ENCODE assay signal across 1 cellular context in the genomic region with DNA sequence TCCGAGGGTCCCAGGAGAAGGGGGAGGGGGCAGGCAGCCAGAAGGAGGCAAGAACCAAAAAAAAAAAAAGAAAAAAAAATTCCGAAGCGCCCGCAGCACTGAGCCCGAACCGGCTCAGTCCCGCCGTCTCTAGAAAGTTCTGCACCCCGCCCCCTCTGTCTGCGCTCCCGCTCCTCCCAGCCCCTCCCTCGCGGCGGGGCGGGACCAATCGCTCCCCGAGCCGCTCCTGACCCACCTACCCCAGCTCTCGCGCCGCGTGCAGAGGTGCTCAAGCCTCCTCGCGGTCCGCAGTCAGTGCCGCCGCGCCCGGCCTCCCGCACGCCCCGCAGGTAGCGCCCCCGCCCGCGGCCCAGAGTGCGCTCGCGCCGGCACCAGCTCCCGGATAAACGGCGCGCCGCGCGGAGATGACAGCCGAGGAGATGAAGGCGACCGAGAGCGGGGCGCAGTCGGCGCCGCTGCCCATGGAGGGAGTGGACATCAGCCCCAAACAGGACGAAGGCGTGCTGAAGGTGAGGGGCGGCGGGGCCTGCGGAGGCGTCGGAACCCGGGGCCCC.
TF ChIP-seq lines count a peak whose summit lies in the region.

A gene with protein sequence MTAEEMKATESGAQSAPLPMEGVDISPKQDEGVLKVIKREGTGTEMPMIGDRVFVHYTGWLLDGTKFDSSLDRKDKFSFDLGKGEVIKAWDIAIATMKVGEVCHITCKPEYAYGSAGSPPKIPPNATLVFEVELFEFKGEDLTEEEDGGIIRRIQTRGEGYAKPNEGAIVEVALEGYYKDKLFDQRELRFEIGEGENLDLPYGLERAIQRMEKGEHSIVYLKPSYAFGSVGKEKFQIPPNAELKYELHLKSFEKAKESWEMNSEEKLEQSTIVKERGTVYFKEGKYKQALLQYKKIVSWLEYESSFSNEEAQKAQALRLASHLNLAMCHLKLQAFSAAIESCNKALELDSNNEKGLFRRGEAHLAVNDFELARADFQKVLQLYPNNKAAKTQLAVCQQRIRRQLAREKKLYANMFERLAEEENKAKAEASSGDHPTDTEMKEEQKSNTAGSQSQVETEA (plus strand): TSS at position 235 of the 554 bp plus-strand sequence. CDS start 170 bp downstream, at position 405.

TF ChIP-seq in HepG2, 621 proteins besides CTCF, POLR2A, EP300 and RAD21 (continued from another document and continues in another):
- TF ChIP-seq, protein P1, sequence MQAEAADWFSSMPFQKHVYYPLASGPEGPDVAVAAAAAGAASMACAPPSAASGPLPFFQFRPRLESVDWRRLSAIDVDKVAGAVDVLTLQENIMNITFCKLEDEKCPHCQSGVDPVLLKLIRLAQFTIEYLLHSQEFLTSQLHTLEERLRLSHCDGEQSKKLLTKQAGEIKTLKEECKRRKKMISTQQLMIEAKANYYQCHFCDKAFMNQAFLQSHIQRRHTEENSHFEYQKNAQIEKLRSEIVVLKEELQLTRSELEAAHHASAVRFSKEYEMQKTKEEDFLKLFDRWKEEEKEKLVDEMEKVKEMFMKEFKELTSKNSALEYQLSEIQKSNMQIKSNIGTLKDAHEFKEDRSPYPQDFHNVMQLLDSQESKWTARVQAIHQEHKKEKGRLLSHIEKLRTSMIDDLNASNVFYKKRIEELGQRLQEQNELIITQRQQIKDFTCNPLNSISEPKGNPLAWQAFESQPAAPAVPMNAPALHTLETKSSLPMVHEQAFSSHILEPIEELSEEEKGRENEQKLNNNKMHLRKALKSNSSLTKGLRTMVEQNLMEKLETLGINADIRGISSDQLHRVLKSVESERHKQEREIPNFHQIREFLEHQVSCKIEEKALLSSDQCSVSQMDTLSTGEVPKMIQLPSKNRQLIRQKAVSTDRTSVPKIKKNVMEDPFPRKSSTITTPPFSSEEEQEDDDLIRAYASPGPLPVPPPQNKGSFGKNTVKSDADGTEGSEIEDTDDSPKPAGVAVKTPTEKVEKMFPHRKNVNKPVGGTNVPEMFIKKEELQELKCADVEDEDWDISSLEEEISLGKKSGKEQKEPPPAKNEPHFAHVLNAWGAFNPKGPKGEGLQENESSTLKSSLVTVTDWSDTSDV (CRISPR knock-in tag; IDR thresholded peaks at IDR 0.05), result no peak
- TF ChIP-seq ZFX (CRISPR knock-in tag; IDR thresholded peaks at IDR 0.05; ENCODE audit: low read depth), result peak; percentile 58
- TF ChIP-seq HNRNPLL (IDR thresholded peaks at IDR 0.05; ENCODE audit: low read depth, low read length, poor library complexity, severe bottlenecking), result peak; percentile 76
- no peak for TF ChIP-seq ZNF354B (CRISPR knock-in tag; IDR thresholded peaks at IDR 0.05)
- TF ChIP-seq, protein P2, sequence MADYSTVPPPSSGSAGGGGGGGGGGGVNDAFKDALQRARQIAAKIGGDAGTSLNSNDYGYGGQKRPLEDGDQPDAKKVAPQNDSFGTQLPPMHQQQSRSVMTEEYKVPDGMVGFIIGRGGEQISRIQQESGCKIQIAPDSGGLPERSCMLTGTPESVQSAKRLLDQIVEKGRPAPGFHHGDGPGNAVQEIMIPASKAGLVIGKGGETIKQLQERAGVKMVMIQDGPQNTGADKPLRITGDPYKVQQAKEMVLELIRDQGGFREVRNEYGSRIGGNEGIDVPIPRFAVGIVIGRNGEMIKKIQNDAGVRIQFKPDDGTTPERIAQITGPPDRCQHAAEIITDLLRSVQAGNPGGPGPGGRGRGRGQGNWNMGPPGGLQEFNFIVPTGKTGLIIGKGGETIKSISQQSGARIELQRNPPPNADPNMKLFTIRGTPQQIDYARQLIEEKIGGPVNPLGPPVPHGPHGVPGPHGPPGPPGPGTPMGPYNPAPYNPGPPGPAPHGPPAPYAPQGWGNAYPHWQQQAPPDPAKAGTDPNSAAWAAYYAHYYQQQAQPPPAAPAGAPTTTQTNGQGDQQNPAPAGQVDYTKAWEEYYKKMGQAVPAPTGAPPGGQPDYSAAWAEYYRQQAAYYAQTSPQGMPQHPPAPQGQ (CRISPR knock-in tag; IDR thresholded peaks at IDR 0.05; ENCODE audit: borderline replicate concordance), result no peak
- TF ChIP-seq SYNCRIP (IDR thresholded peaks at IDR 0.05; ENCODE audit: insufficient read depth, low read depth, low read length), result no peak
- TF ChIP-seq ZNF547 (CRISPR knock-in tag; IDR thresholded peaks at IDR 0.05), result peak; percentile 77; the same call in 1 of the 2 replicates
- peak; percentile 59; the same call in 1 of the 2 replicates for TF ChIP-seq ZNF558 (CRISPR knock-in tag; IDR thresholded peaks at IDR 0.05; ENCODE audit: borderline replicate concordance)
- no peak for TF ChIP-seq NR2F6 (IDR thresholded peaks at IDR 0.05)
- TF ChIP-seq NR2F6 (CRISPR knock-in tag; IDR thresholded peaks at IDR 0.05), result 0 out of 2 replicates have a peak, but pooled peaks have one; percentile 26
- no peak for TF ChIP-seq AGO2 (optimal IDR thresholded peaks at IDR 0.05; ENCODE audit: low read depth, low read length)
- TF ChIP-seq TAF1 (CRISPR knock-in tag; IDR thresholded peaks at IDR 0.05), result peak; percentile 50; the same call in 1 of the 2 replicates
- no peak for TF ChIP-seq ZNF782 (CRISPR knock-in tag; IDR thresholded peaks at IDR 0.05; ENCODE audit: borderline replicate concordance)
- TF ChIP-seq NR3C1 (CRISPR knock-in tag; IDR thresholded peaks at IDR 0.05), result no peak
- peak; percentile 36 for TF ChIP-seq CBX1 (IDR thresholded peaks at IDR 0.05; ENCODE audit: low read depth)
- TF ChIP-seq RFXANK (CRISPR knock-in tag; IDR thresholded peaks at IDR 0.05), result 0 out of 2 replicates have a peak, but pooled peaks have one; percentile 37
- TF ChIP-seq, protein P3, sequence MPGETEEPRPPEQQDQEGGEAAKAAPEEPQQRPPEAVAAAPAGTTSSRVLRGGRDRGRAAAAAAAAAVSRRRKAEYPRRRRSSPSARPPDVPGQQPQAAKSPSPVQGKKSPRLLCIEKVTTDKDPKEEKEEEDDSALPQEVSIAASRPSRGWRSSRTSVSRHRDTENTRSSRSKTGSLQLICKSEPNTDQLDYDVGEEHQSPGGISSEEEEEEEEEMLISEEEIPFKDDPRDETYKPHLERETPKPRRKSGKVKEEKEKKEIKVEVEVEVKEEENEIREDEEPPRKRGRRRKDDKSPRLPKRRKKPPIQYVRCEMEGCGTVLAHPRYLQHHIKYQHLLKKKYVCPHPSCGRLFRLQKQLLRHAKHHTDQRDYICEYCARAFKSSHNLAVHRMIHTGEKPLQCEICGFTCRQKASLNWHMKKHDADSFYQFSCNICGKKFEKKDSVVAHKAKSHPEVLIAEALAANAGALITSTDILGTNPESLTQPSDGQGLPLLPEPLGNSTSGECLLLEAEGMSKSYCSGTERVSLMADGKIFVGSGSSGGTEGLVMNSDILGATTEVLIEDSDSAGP (CRISPR knock-in tag; IDR thresholded peaks at IDR 0.05; ENCODE audit: borderline replicate concordance), result peak; percentile 31; the same call in 1 of the 2 replicates
- TF ChIP-seq, protein P4, sequence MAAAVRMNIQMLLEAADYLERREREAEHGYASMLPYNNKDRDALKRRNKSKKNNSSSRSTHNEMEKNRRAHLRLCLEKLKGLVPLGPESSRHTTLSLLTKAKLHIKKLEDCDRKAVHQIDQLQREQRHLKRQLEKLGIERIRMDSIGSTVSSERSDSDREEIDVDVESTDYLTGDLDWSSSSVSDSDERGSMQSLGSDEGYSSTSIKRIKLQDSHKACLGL (CRISPR knock-in tag; IDR thresholded peaks at IDR 0.05), result peak; percentile 68; the same call in 1 of the 2 replicates
- TF ChIP-seq, protein P5, sequence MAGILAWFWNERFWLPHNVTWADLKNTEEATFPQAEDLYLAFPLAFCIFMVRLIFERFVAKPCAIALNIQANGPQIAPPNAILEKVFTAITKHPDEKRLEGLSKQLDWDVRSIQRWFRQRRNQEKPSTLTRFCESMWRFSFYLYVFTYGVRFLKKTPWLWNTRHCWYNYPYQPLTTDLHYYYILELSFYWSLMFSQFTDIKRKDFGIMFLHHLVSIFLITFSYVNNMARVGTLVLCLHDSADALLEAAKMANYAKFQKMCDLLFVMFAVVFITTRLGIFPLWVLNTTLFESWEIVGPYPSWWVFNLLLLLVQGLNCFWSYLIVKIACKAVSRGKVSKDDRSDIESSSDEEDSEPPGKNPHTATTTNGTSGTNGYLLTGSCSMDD (CRISPR knock-in tag; IDR thresholded peaks at IDR 0.05), result no peak
- TF ChIP-seq PAF1 (CRISPR knock-in tag; IDR thresholded peaks at IDR 0.05), result no peak
- peak; percentile 53 for TF ChIP-seq DMAP1 (CRISPR knock-in tag; IDR thresholded peaks at IDR 0.05)
- TF ChIP-seq, protein P6, sequence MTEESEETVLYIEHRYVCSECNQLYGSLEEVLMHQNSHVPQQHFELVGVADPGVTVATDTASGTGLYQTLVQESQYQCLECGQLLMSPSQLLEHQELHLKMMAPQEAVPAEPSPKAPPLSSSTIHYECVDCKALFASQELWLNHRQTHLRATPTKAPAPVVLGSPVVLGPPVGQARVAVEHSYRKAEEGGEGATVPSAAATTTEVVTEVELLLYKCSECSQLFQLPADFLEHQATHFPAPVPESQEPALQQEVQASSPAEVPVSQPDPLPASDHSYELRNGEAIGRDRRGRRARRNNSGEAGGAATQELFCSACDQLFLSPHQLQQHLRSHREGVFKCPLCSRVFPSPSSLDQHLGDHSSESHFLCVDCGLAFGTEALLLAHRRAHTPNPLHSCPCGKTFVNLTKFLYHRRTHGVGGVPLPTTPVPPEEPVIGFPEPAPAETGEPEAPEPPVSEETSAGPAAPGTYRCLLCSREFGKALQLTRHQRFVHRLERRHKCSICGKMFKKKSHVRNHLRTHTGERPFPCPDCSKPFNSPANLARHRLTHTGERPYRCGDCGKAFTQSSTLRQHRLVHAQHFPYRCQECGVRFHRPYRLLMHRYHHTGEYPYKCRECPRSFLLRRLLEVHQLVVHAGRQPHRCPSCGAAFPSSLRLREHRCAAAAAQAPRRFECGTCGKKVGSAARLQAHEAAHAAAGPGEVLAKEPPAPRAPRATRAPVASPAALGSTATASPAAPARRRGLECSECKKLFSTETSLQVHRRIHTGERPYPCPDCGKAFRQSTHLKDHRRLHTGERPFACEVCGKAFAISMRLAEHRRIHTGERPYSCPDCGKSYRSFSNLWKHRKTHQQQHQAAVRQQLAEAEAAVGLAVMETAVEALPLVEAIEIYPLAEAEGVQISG (CRISPR knock-in tag; IDR thresholded peaks at IDR 0.05), result peak; percentile 64
- TF ChIP-seq SP5 (CRISPR knock-in tag; IDR thresholded peaks at IDR 0.05; ENCODE audit: borderline replicate concordance, low read depth), result peak; percentile 41; the same call in 1 of the 2 replicates
- peak; percentile 65; the same call in 1 of the 2 replicates for TF ChIP-seq NFKB2 (CRISPR knock-in tag; IDR thresholded peaks at IDR 0.05; ENCODE audit: borderline replicate concordance)
- peak; percentile 52; the same call in 1 of the 2 replicates for TF ChIP-seq SP2 (CRISPR knock-in tag; IDR thresholded peaks at IDR 0.05)
- TF ChIP-seq IRF2 (CRISPR knock-in tag; IDR thresholded peaks at IDR 0.05), result peak; percentile 70
- TF ChIP-seq, protein P7, sequence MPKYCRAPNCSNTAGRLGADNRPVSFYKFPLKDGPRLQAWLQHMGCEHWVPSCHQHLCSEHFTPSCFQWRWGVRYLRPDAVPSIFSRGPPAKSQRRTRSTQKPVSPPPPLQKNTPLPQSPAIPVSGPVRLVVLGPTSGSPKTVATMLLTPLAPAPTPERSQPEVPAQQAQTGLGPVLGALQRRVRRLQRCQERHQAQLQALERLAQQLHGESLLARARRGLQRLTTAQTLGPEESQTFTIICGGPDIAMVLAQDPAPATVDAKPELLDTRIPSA (CRISPR knock-in tag; IDR thresholded peaks at IDR 0.05; ENCODE audit: borderline replicate concordance), result peak; percentile 66; the same call in 1 of the 2 replicates
- TF ChIP-seq KDM5B (CRISPR knock-in tag; IDR thresholded peaks at IDR 0.05; ENCODE audit: borderline replicate concordance), result peak; percentile 72; the same call in 1 of the 2 replicates
- TF ChIP-seq ZNF33B (CRISPR knock-in tag; IDR thresholded peaks at IDR 0.05), result peak; percentile 61; the same call in 1 of the 2 replicates
- TF ChIP-seq IKZF4 (CRISPR knock-in tag; IDR thresholded peaks at IDR 0.05; ENCODE audit: borderline replicate concordance, low read depth, not compliant biosample characterization), result peak; percentile 44
- peak; percentile 91 for TF ChIP-seq MTF1 (CRISPR knock-in tag; IDR thresholded peaks at IDR 0.05)
- no peak for TF ChIP-seq CCDC6 (CRISPR knock-in tag; IDR thresholded peaks at IDR 0.05)
- TF ChIP-seq, protein P8, sequence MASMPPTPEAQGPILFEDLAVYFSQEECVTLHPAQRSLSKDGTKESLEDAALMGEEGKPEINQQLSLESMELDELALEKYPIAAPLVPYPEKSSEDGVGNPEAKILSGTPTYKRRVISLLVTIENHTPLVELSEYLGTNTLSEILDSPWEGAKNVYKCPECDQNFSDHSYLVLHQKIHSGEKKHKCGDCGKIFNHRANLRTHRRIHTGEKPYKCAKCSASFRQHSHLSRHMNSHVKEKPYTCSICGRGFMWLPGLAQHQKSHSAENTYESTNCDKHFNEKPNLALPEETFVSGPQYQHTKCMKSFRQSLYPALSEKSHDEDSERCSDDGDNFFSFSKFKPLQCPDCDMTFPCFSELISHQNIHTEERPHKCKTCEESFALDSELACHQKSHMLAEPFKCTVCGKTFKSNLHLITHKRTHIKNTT (CRISPR knock-in tag; IDR thresholded peaks at IDR 0.05), result no peak
- TF ChIP-seq PCBP1 (IDR thresholded peaks at IDR 0.05; ENCODE audit: borderline replicate concordance, low read depth, low read length), result 0 out of 2 replicates have a peak, but pooled peaks have one; percentile 48
- peak; percentile 51; the same call in 1 of the 3 replicates for TF ChIP-seq MXI1 (IDR thresholded peaks at IDR 0.05; ENCODE audit: borderline replicate concordance, low read depth, low read length)
- peak; percentile 40; the same call in 1 of the 2 replicates for TF ChIP-seq GABPB1 (CRISPR knock-in tag; IDR thresholded peaks at IDR 0.05)
- no peak for TF ChIP-seq KDM4B (CRISPR knock-in tag; IDR thresholded peaks at IDR 0.05)
- TF ChIP-seq SALL2 (CRISPR knock-in tag; IDR thresholded peaks at IDR 0.05), result peak; percentile 71; the same call in 1 of the 2 replicates
- peak; percentile 59; the same call in 1 of the 2 replicates for TF ChIP-seq EEA1 (CRISPR knock-in tag; IDR thresholded peaks at IDR 0.05; ENCODE audit: borderline replicate concordance)
- TF ChIP-seq, protein P9, sequence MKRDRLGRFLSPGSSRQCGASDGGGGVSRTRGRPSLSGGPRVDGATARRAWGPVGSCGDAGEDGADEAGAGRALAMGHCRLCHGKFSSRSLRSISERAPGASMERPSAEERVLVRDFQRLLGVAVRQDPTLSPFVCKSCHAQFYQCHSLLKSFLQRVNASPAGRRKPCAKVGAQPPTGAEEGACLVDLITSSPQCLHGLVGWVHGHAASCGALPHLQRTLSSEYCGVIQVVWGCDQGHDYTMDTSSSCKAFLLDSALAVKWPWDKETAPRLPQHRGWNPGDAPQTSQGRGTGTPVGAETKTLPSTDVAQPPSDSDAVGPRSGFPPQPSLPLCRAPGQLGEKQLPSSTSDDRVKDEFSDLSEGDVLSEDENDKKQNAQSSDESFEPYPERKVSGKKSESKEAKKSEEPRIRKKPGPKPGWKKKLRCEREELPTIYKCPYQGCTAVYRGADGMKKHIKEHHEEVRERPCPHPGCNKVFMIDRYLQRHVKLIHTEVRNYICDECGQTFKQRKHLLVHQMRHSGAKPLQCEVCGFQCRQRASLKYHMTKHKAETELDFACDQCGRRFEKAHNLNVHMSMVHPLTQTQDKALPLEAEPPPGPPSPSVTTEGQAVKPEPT (CRISPR knock-in tag; IDR thresholded peaks at IDR 0.05; ENCODE audit: low read depth), result peak; percentile 36; the same call in 1 of the 2 replicates
